34 cellular contexts compared by ENCODE assay signal in the genomic region with DNA sequence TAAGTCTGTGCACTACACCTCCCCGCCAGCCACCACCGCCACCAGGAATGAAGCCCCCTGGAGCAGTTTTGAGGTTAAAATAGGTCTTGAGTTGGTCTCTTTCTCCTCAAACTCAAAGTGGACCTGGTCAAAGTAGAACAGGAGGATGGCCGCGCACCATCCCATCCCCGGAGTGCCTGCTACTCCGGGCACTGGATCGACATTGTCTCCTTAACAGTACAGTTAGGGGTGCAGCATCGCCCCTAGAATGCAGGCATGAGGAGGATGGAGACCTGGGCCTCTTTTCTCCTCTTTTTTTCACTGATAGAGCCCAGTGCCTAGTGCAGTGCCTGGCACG.
"Had no signal": no experiment of that assay in that cellular context is flagged by ENCODE, and none has a peak within 500 bp of the region (broad histone marks: within the 10 kb centered on the region; RNA-seq: fewer than 3 reads in every experiment).

No MANE protein-coding gene starts in this region.

- H3K9me3 ChIP-seq: MG63 had no signal

- H3K4me3 ChIP-seq: MG63 had no signal

- H3K36me3 ChIP-seq: MG63 had no signal

- DNase-seq: Karpas-422, Kasumi-1, KG1, MG63, MM.1S, MV-4-11, NCI-H1048, NCI-H1092, NCI-H1092 treated with DMSO at 0.1 percent for 48 hours, NCI-H1105, NCI-H1105 treated with DMSO at 0.1 percent for 48 hours, NCI-H1417, NCI-H1417 treated with DMSO at 0.1 percent for 48 hours, NCI-H1436, NCI-H1436 treated with DMSO at 0.1 percent for 48 hours, NCI-H146, NCI-H1694, NCI-H1694 treated with DMSO at 0.1 percent for 48 hours, NCI-H187, NCI-H187 treated with DMSO at 0.1 percent for 48 hours, NCI-H1930, NCI-H2029, NCI-H2029 treated with DMSO at 0.1 percent for 48 hours, NCI-H2081, NCI-H2081 treated with DMSO at 0.1 percent for 48 hours, NCI-H2107, NCI-H2171, NCI-H2171 treated with DMSO at 0.1 percent for 48 hours, NCI-H2227 treated with DMSO at 0.1 percent for 48 hours, NCI-H226, NCI-H345, NCI-H446, NCI-H446 treated with DMSO at 0.1 percent for 48 hours had no signal

- H3K27me3 ChIP-seq: MG63 had no signal

- H3K4me2 ChIP-seq: KMS-11 had no signal

- H3K27ac ChIP-seq: KMS-11 had no signal

- H3K9ac ChIP-seq: KMS-11 had no signal
